Comparison of ENCODE assay signal across 16 cellular contexts in the genomic region with DNA sequence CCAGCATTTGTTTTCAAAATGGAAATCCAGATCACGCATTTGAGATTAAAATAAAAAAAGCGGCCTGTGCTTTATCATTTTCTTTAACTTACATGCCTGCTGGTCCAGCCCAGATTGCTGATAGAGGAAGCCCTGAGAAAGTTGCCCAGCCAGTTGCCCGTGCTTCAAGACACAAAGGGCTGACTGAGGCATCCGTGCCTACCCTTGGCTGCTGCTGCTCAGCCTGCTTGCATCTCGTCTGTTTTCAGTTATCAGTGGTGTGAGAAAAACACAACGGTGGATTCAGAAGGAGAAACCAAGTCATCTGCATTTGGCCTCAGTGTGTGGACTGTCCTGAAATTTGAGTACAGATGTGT.
DNase-seq lines count a peak whose midpoint lies in the region; ATAC-seq, FAIRE-seq and TF ChIP-seq lines count a peak whose summit lies in the region.
"Had no signal": no experiment of that assay in that cellular context is flagged by ENCODE, and none has a peak within 500 bp of the region (broad histone marks: within the 10 kb centered on the region; RNA-seq: fewer than 3 reads in every experiment).

No MANE protein-coding gene starts in this region.

- TF ChIP-seq CTCF in body of pancreas (IDR thresholded peaks at IDR 0.05) (no peak), HepG2 (CRISPR knock-in tag; IDR thresholded peaks at IDR 0.05) (no peak), pancreas (IDR thresholded peaks at IDR 0.05) (no peak)

- peak; percentile 61 for ATAC-seq in body of pancreas
- peak; percentile 16; the same call in 2 of the 3 replicates for ATAC-seq in HepG2
- ATAC-seq in pancreas: peak; percentile 59 to 82 (median 72)
- ATAC-seq in GM18511 (IDR thresholded peaks at IDR 0.05; ENCODE audit: unreplicated experiment): no peak

- H2AFZ ChIP-seq in HepG2 (ENCODE audit: low read length): no peak overlapping the region

- H3K79me2 ChIP-seq in HepG2 (ENCODE audit: insufficient read depth, low read length): peaks cover 27% of the 10 kb centered on the region

- TF ChIP-seq EP300 in HepG2 (IDR thresholded peaks at IDR 0.05; ENCODE audit: low read depth in 2 of 2, low read length in 2 of 2): no peak
- no peak for TF ChIP-seq EP300 in HepG2 (CRISPR knock-in tag; IDR thresholded peaks at IDR 0.05; ENCODE audit: borderline replicate concordance)

- no peak overlapping the region for H3K9ac ChIP-seq in HepG2 (ENCODE audit: insufficient read depth, low read depth, low read length)

- POLR2A ChIA-PET in HepG2 (lab: Yijun Ruan, JAX): interaction anchor here (0.9 kb wide), 1 partner anchor 11 kb away, joined by 3 read pairs; no protein-coding TSS in a partner anchor

- CTCF ChIA-PET in HepG2 (lab: Yijun Ruan, JAX; ENCODE audit: low intra/inter-chr PET ratio, low total read pairs): no interaction called here

- no peak for TF ChIP-seq RAD21 in HepG2 (CRISPR knock-in tag; IDR thresholded peaks at IDR 0.05)

- TF ChIP-seq POLR2A in body of pancreas (IDR thresholded peaks at IDR 0.05) (no peak), HepG2 (IDR thresholded peaks at IDR 0.05; ENCODE audit: insufficient read depth in 1 of 2, low read depth in 2 of 2, low read length in 2 of 2) (no peak)

- DNase-seq in body of pancreas: peak in 3 of 4 donors; percentile 40 to 70 (median 41)
- no peak for DNase-seq in HepG2 (ENCODE audit: low spot score)
- DNase-seq in pancreas: peak in 1 of 6 donors; percentile 53
- peak; percentile 58 for DNase-seq in ureter (ENCODE audit: low spot score)
- DNase-seq in activated CD4-positive, alpha-beta T cell treated with anti-CD3 and anti-CD28 coated beads, Interleukin-2, amount 50 U/mL, for 48 hours: no peak
- DNase-seq in MV-4-11 (lab: John Stamatoyannopoulos, UW): no peak
- no peak for DNase-seq in KG1 (lab: John Stamatoyannopoulos, UW)
- DNase-seq: C1 segment of cervical spinal cord, H9, NCI-H510A treated with DMSO at 0.1 percent for 48 hours, NCI-H82, SIG-M5 had no signal

- H3K4me3 ChIP-seq in body of pancreas (no peak overlapping the region), HepG2 (replicated peaks in 1 of 3; ENCODE audit: insufficient read depth in 1 of 3, low read depth in 2 of 3, low read length in 3 of 3) (no peak overlapping the region), pancreas (no peak overlapping the region)

- intact Hi-C loops in body of pancreas (cut with DNase I): loop anchor here (10.0 kb wide), 1 partner anchor 254 kb away; no protein-coding TSS in a partner anchor
- intact Hi-C loops in HepG2 (cut with micrococcal nuclease; ENCODE audit: unreplicated experiment): loop anchor here (5.0 kb wide), 1 partner anchor 53 kb away; no protein-coding TSS in a partner anchor
- intact Hi-C loops in pancreas (cut with DNase I): loop anchor here (10.0 kb wide), 4 partner anchors 84 to 254 kb away; a partner anchor contains a TSS

- in situ Hi-C loops in HepG2 (cut with HindIII; ENCODE audit: extremely low pct_ligation_motif_present, low pct_unique_long_range_greater_than_20kb): loop anchor here (10.0 kb wide), 1 partner anchor 174 kb away; no protein-coding TSS in a partner anchor

- H3K4me1 ChIP-seq in body of pancreas: peaks cover 22% of the 10 kb centered on the region
- peaks cover 52% of the 10 kb centered on the region for H3K4me1 ChIP-seq in HepG2 (ENCODE audit: insufficient read depth, low read length)
- peaks cover 13 to 17% (median 15%) of the 10 kb centered on the region in 3 donors for H3K4me1 ChIP-seq in pancreas

- no peaks in the 10 kb centered on the region for H3K36me3 ChIP-seq in body of pancreas (replicated peaks in 1 of 2; ENCODE audit: insufficient read depth in 1 of 2, low read depth in 2 of 2)
- H3K36me3 ChIP-seq in HepG2 (replicated peaks in 1 of 2; ENCODE audit: control insufficient read depth in 1 of 2, insufficient read depth in 2 of 2, low read length in 2 of 2): no peaks in the 10 kb centered on the region; a peak in 1 of 5 replicates
- no peaks in the 10 kb centered on the region for H3K36me3 ChIP-seq in pancreas

- peak overlapping the region in 3 of 4 donors; percentile 53 to 69 (median 59) for H3K27ac ChIP-seq in body of pancreas
- peak overlapping the region; percentile 36 for H3K27ac ChIP-seq in HepG2 (ENCODE audit: extremely low read length, insufficient read depth, low read length)
- H3K27ac ChIP-seq in pancreas: peak overlapping the region in 2 of 4 donors; percentile 53 to 64
- H3K27ac ChIP-seq: RWPE1 had no signal

- WGBS in body of pancreas, 2 donors: 17 to 18% methylated on average over 5 to 6 of the region's 6 CpGs
- no CpG with 5 or more reads among the region's 6 CpGs for WGBS in HepG2 (ENCODE audit: low lambda C conversion rate)
- WGBS in pancreas, 2 donors: 17 to 18% methylated on average over 6 of the region's 6 CpGs

- H3K27me3 ChIP-seq in body of pancreas (no peaks in the 10 kb centered on the region), HepG2 (ENCODE audit: control insufficient read depth in 1 of 2, insufficient read depth in 2 of 2, low read length in 2 of 2) (no peaks in the 10 kb centered on the region), pancreas (no peaks in the 10 kb centered on the region)

- BruUV-seq in HepG2 (replicated peaks; lab: Mats Ljungman, UMichigan): no TSS peak

- H3K9me3 ChIP-seq in body of pancreas (no peaks in the 10 kb centered on the region), HepG2 (ENCODE audit: low read length) (no peaks in the 10 kb centered on the region), pancreas (no peaks in the 10 kb centered on the region)

- H3K4me2 ChIP-seq in HepG2 (ENCODE audit: low read depth, low read length): peak overlapping the region; percentile 66

- FAIRE-seq in HepG2 (lab: Jason Lieb, UNC): no peak
- FAIRE-seq in pancreas (lab: Jason Lieb, UNC): no peak
- FAIRE-seq: G401.6, GM19239 had no signal

- peaks cover 4% of the 10 kb centered on the region; the same call in 1 of the 2 replicates for H4K20me1 ChIP-seq in HepG2 (ENCODE audit: insufficient read depth, low read length)

TF ChIP-seq in HepG2, 621 proteins besides CTCF, POLR2A, EP300 and RAD21:
- no peak for TF ChIP-seq ZNF652 (CRISPR knock-in tag; IDR thresholded peaks at IDR 0.05; ENCODE audit: borderline replicate concordance, low read depth)
- no peak for TF ChIP-seq ZNF251 (CRISPR knock-in tag; IDR thresholded peaks at IDR 0.05)

Comparison
In these comparisons a context has a peak if more than half of its experiments do, and no peak if none do; other contexts are left out.
1. DNase-seq: peak in body of pancreas (3 of 4) and ureter (single experiment); none in HepG2 (single experiment), activated CD4-positive, alpha-beta T cell treated with anti-CD3 and anti-CD28 coated beads, Interleukin-2, amount 50 U/mL, for 48 hours (0 of 2), MV-4-11 (single experiment) and KG1 (single experiment).